In genomic region chr9:14189146-14189545, GRCh38 we compare ENCODE assay signal across 18 cellular contexts.
DNase-seq lines count a peak whose midpoint lies in the region; ATAC-seq and TF ChIP-seq lines count a peak whose summit lies in the region.
"Had no signal": no experiment of that assay in that cellular context is flagged by ENCODE, and none has a peak within 500 bp of the region (broad histone marks: within the 10 kb centered on the region; RNA-seq: fewer than 3 reads in every experiment).

No MANE protein-coding gene starts in this region.

- DNase-seq in MCF 10A (ENCODE audit: unreplicated experiment): no peak
- no peak for DNase-seq in mammary epithelial cell
- no peak for DNase-seq in left lobe of liver (ENCODE audit: low spot score)
- no peak for DNase-seq in mucosa of descending colon
- no peak for DNase-seq in activated CD4-positive, alpha-beta T cell treated with anti-CD3 and anti-CD28 coated beads, Interleukin-2, amount 50 U/mL, for 48 hours
- DNase-seq: AML-193; Caco-2; Calu3; CD4-positive, alpha-beta T cell; CD8-positive, alpha-beta T cell; DMS79 treated with DMSO at 0.1 percent for 48 hours; GF-D8 had no signal

- H3K27ac Mint-ChIP-seq in MCF 10A (ENCODE audit: low read depth, unreplicated experiment) (peak overlapping the region; percentile 39), nephron (peak overlapping the region; percentile 41 to 76 (median 66))
- H3K27ac Mint-ChIP-seq: B cell; CD4-positive, alpha-beta T cell; CD8-positive, alpha-beta T cell had no signal

- H4K20me1 ChIP-seq in mammary epithelial cell (ENCODE audit: insufficient read depth, low read length): no peaks in the 10 kb centered on the region
- H4K20me1 ChIP-seq: BLaER1 treated with 17β-estradiol and CSF1 and Interleukin-3, amounts not matched to agents 10 nM and 100 nM had no signal

- H3K4me2 ChIP-seq in mammary epithelial cell (ENCODE audit: insufficient read depth, low read depth, low read length): no peak overlapping the region
- H3K4me2 ChIP-seq: A549; BLaER1 treated with 17β-estradiol and CSF1 and Interleukin-3, amounts not matched to agents 10 nM and 100 nM had no signal

- no peaks in the 10 kb centered on the region for H3K9me3 Mint-ChIP-seq in MCF 10A (ENCODE audit: unreplicated experiment)
- H3K9me3 Mint-ChIP-seq in nephron: no peaks in the 10 kb centered on the region
- H3K9me3 Mint-ChIP-seq: CD4-positive, alpha-beta T cell; CD8-positive, alpha-beta T cell had no signal

- H3K4me3 ChIP-seq in mammary epithelial cell (replicated peaks in 1 of 3; ENCODE audit: insufficient read depth in 1 of 3, low read depth in 2 of 3, low read length in 3 of 3) (no peak overlapping the region), mucosa of descending colon (no peak overlapping the region)
- H3K4me3 ChIP-seq: A549; BLaER1 treated with 17β-estradiol and CSF1 and Interleukin-3, amounts not matched to agents 10 nM and 100 nM had no signal

- H3K27me3 Mint-ChIP-seq in MCF 10A (ENCODE audit: insufficient read depth, unreplicated experiment): no peaks in the 10 kb centered on the region
- no peaks in the 10 kb centered on the region for H3K27me3 Mint-ChIP-seq in nephron (ENCODE audit: low read depth)
- H3K27me3 Mint-ChIP-seq: B cell had no signal

- H3K27ac ChIP-seq in mammary epithelial cell (ENCODE audit: insufficient read depth, low read depth, low read length): no peak overlapping the region
- H3K27ac ChIP-seq: 22Rv1; A549; BLaER1 treated with 17β-estradiol and CSF1 and Interleukin-3, amounts not matched to agents 10 nM and 100 nM; C4-2B had no signal

- CTCF ChIA-PET in MCF 10A (lab: Yijun Ruan, JAX) (no interaction called here), mammary epithelial cell (lab: Charles Lee; ENCODE audit: low non-redundant PET) (no interaction called here)

- intact Hi-C loops in MCF 10A (cut with micrococcal nuclease): no loop called here
- intact Hi-C loops in mammary epithelial cell (cut with micrococcal nuclease): no loop called here
- intact Hi-C loops in mucosa of descending colon (cut with DNase I, micrococcal nuclease): no loop called here

- no peaks in the 10 kb centered on the region for H3K27me3 ChIP-seq in mammary epithelial cell (ENCODE audit: insufficient read depth, low read length)
- H3K27me3 ChIP-seq: BLaER1 treated with 17β-estradiol and CSF1 and Interleukin-3, amounts not matched to agents 10 nM and 100 nM had no signal

- in situ Hi-C loops in mammary epithelial cell (cut with MboI; ENCODE audit: low sequenced_read_pairs in 2 of 2): no loop called here

- ATAC-seq in left lobe of liver (peak; percentile 24), mucosa of descending colon (no peak)
- ATAC-seq: A549; CD8-positive, alpha-beta T cell had no signal

- H3K9ac ChIP-seq in mammary epithelial cell (ENCODE audit: insufficient read depth, low read length): no peak overlapping the region
- H3K9ac ChIP-seq: BLaER1 treated with 17β-estradiol and CSF1 and Interleukin-3, amounts not matched to agents 10 nM and 100 nM had no signal

- H3K36me3 Mint-ChIP-seq in MCF 10A (ENCODE audit: insufficient read depth, unreplicated experiment): no peaks in the 10 kb centered on the region
- H3K36me3 Mint-ChIP-seq in nephron (ENCODE audit: low read depth): peaks cover 3% of the 10 kb centered on the region
- H3K36me3 Mint-ChIP-seq: CD8-positive, alpha-beta T cell had no signal

- H3K9me3 ChIP-seq in mammary epithelial cell (replicated peaks; ENCODE audit: insufficient read depth, low read length) (no peaks in the 10 kb centered on the region), mucosa of descending colon (no peaks in the 10 kb centered on the region)
- H3K9me3 ChIP-seq: A549; BLaER1 treated with 17β-estradiol and CSF1 and Interleukin-3, amounts not matched to agents 10 nM and 100 nM; Caco-2 had no signal

- H3K4me1 Mint-ChIP-seq in MCF 10A (ENCODE audit: insufficient read depth, unreplicated experiment): peaks cover 27% of the 10 kb centered on the region
- H3K4me1 Mint-ChIP-seq in nephron: peaks cover 79% of the 10 kb centered on the region
- H3K4me1 Mint-ChIP-seq: B cell had no signal

- H3K36me3 ChIP-seq in mammary epithelial cell (ENCODE audit: insufficient read depth, low read length) (no peaks in the 10 kb centered on the region), mucosa of descending colon (ENCODE audit: low read depth) (no peaks in the 10 kb centered on the region)
- H3K36me3 ChIP-seq: BLaER1 treated with 17β-estradiol and CSF1 and Interleukin-3, amounts not matched to agents 10 nM and 100 nM had no signal

- BruUV-seq in MCF 10A (replicated peaks; lab: Mats Ljungman, UMichigan): no TSS peak
- BruUV-seq in mammary epithelial cell (replicated peaks; lab: Mats Ljungman, UMichigan): no TSS peak

- dilution Hi-C loops in mammary epithelial cell (cut with HindIII; ENCODE audit: low sequenced_read_pairs): no loop called here

- no peak for TF ChIP-seq CTCF in MCF 10A (IDR thresholded peaks at IDR 0.05; ENCODE audit: unreplicated experiment)
- no peak for TF ChIP-seq CTCF in mammary epithelial cell (conservative IDR thresholded peaks at IDR 0.05 in 1 of 2, IDR thresholded peaks at IDR 0.05 in 1 of 2; ENCODE audit: extremely low read depth in 1 of 2, insufficient read depth in 1 of 2, low read depth in 1 of 2, low read length in 2 of 2)
- TF ChIP-seq CTCF in nephron (IDR thresholded peaks at IDR 0.05; ENCODE audit: unreplicated experiment in 3 of 3): no peak
- no peak for TF ChIP-seq CTCF in mucosa of descending colon (IDR thresholded peaks at IDR 0.05)

- POLR2A ChIA-PET in MCF 10A (lab: Yijun Ruan, JAX): no interaction called here

- 52% methylated on average over 4 of the region's 4 CpGs for WGBS in mammary epithelial cell (ENCODE audit: low coverage, missing lambda C conversion rate)

- H2AFZ ChIP-seq in mammary epithelial cell (ENCODE audit: low read depth, low read length): no peak overlapping the region

- H3K4me3 Mint-ChIP-seq in MCF 10A (ENCODE audit: unreplicated experiment): no peak overlapping the region
- H3K4me3 Mint-ChIP-seq in nephron: no peak overlapping the region
- H3K4me3 Mint-ChIP-seq: B cell; CD4-positive, alpha-beta T cell; CD8-positive, alpha-beta T cell had no signal

- H3K4me1 ChIP-seq in mammary epithelial cell (ENCODE audit: insufficient read depth, low read length) (peaks cover 25% of the 10 kb centered on the region), mucosa of descending colon (ENCODE audit: low read depth) (no peaks in the 10 kb centered on the region)
- H3K4me1 ChIP-seq: BLaER1 treated with 17β-estradiol and CSF1 and Interleukin-3, amounts not matched to agents 10 nM and 100 nM; Caco-2 had no signal

- H3K79me2 ChIP-seq in mammary epithelial cell (ENCODE audit: insufficient read depth, low read length): peaks cover 83% of the 10 kb centered on the region
